ENCODE assay signal across 9 cellular contexts in genomic region chr5:143314664-143315063, GRCh38.
DNase-seq lines count a peak whose midpoint lies in the region; FAIRE-seq and TF ChIP-seq lines count a peak whose summit lies in the region.
"Had no signal": no experiment of that assay in that cellular context is flagged by ENCODE, and none has a peak within 500 bp of the region (broad histone marks: within the 10 kb centered on the region; RNA-seq: fewer than 3 reads in every experiment).

No MANE protein-coding gene starts in this region.

- H3K4me1 ChIP-seq in astrocyte (ENCODE audit: insufficient read depth, low read length) (peaks cover 36% of the 10 kb centered on the region), ovary (ENCODE audit: insufficient read depth) (peaks cover 4% of the 10 kb centered on the region), esophagus squamous epithelium (peaks cover 6 to 84% (median 13%) of the 10 kb centered on the region in 3 donors)

- H3K27me3 Mint-ChIP-seq in HFFc6 (ENCODE audit: insufficient read depth) (no peaks in the 10 kb centered on the region), astrocyte (ENCODE audit: low read depth, unreplicated experiment) (no peaks in the 10 kb centered on the region)

- TF ChIP-seq POLR2A in ovary (IDR thresholded peaks at IDR 0.05) = no peak
- TF ChIP-seq POLR2A in esophagus squamous epithelium (IDR thresholded peaks at IDR 0.05) = no peak

- intact Hi-C loops in ovary (cut with DNase I) = no loop called here
- intact Hi-C loops in esophagus squamous epithelium (cut with DNase I) = no loop called here

- no peaks in the 10 kb centered on the region for H3K9me3 ChIP-seq in astrocyte (ENCODE audit: insufficient read depth, low read depth, low read length)
- H3K9me3 ChIP-seq in ovary = no peaks in the 10 kb centered on the region
- H3K9me3 ChIP-seq in esophagus squamous epithelium = no peaks in the 10 kb centered on the region

- H3K79me2 ChIP-seq in astrocyte (ENCODE audit: insufficient read depth, low read length) = peaks cover 52% of the 10 kb centered on the region

- POLR2A ChIA-PET in BJ (lab: Charles Lee) = no interaction called here

- peak overlapping the region; percentile 43 for H3K4me2 ChIP-seq in astrocyte (ENCODE audit: low read length)

- H3K9me3 Mint-ChIP-seq in HFFc6 = no peaks in the 10 kb centered on the region
- H3K9me3 Mint-ChIP-seq in astrocyte (ENCODE audit: unreplicated experiment) = no peaks in the 10 kb centered on the region

- DNase-seq in BJ (ENCODE audit: low read depth) = peak; percentile 61
- peak; percentile 87 for DNase-seq in HFFc6
- peak; percentile 95 for DNase-seq in astrocyte (ENCODE audit: low read depth)
- peak; percentile 15 to 80 for DNase-seq in lung microvascular endothelial cell (ENCODE audit: low read depth in 2 of 2)
- no peak for DNase-seq in epidermal melanocyte (ENCODE audit: insufficient read length, low spot score)
- DNase-seq in ovary = no peak
- DNase-seq in esophagus squamous epithelium (lab: John Stamatoyannopoulos, UW) = no peak
- DNase-seq in NCI-H2171 (lab: John Stamatoyannopoulos, UW) = no peak
- DNase-seq: GOT3 had no signal

- H3K4me3 ChIP-seq in BJ (ENCODE audit: low read depth, low read length) (no peak overlapping the region), astrocyte (ENCODE audit: insufficient read depth, low read depth, low read length) (no peak overlapping the region), ovary (no peak overlapping the region), esophagus squamous epithelium (no peak overlapping the region)

- peak; percentile 80 for FAIRE-seq in astrocyte (lab: Jason Lieb, UNC)

- H3K27me3 ChIP-seq in BJ (ENCODE audit: control insufficient read depth, insufficient read depth, low read length) (no peaks in the 10 kb centered on the region), astrocyte (ENCODE audit: insufficient read depth, low read length) (no peaks in the 10 kb centered on the region), ovary (no peaks in the 10 kb centered on the region), esophagus squamous epithelium (no peaks in the 10 kb centered on the region)

- H3K36me3 Mint-ChIP-seq in HFFc6 (ENCODE audit: low read depth) (peaks cover 34% of the 10 kb centered on the region), astrocyte (ENCODE audit: low read depth, unreplicated experiment) (peaks cover 11% of the 10 kb centered on the region)

- H3K4me1 Mint-ChIP-seq in HFFc6 (ENCODE audit: low read depth) = peaks cover 99% of the 10 kb centered on the region
- peaks cover 49% of the 10 kb centered on the region for H3K4me1 Mint-ChIP-seq in astrocyte (ENCODE audit: low read depth, unreplicated experiment)

- no peaks in the 10 kb centered on the region for H4K20me1 ChIP-seq in astrocyte (ENCODE audit: insufficient read depth, low read length)

- CTCF ChIA-PET in BJ (lab: Yijun Ruan, JAX) = no interaction called here

- H3K36me3 ChIP-seq in BJ (ENCODE audit: control insufficient read depth, insufficient read depth, low read length) (no peaks in the 10 kb centered on the region), astrocyte (ENCODE audit: insufficient read depth, low read length) (peaks cover 2% of the 10 kb centered on the region), ovary (no peaks in the 10 kb centered on the region), esophagus squamous epithelium (peaks cover 0 to 40% (median 4%) of the 10 kb centered on the region in 3 donors)

- H3K27ac ChIP-seq in astrocyte (ENCODE audit: low read depth, low read length) (peak overlapping the region; percentile 62), ovary (no peak overlapping the region), esophagus squamous epithelium (no peak overlapping the region)

- no peak overlapping the region for H3K9ac ChIP-seq in astrocyte (ENCODE audit: low read length)

- TF ChIP-seq EP300 in ovary (IDR thresholded peaks at IDR 0.05) = no peak

- H3K4me3 Mint-ChIP-seq in HFFc6 = peak overlapping the region; percentile 29
- no peak overlapping the region for H3K4me3 Mint-ChIP-seq in astrocyte (ENCODE audit: unreplicated experiment)

- TF ChIP-seq CTCF in BJ (IDR thresholded peaks at IDR 0.05; ENCODE audit: insufficient read depth, low read depth, low read length) (no peak), HFFc6 (IDR thresholded peaks at IDR 0.05) (no peak), astrocyte (IDR thresholded peaks at IDR 0.05; ENCODE audit: insufficient read depth, low read depth, low read length) (no peak), ovary (IDR thresholded peaks at IDR 0.05) (no peak), esophagus squamous epithelium (IDR thresholded peaks at IDR 0.05) (no peak)

- peak overlapping the region; percentile 98 for H3K27ac Mint-ChIP-seq in HFFc6
- H3K27ac Mint-ChIP-seq in astrocyte (ENCODE audit: unreplicated experiment) = peak overlapping the region; percentile 94

- H2AFZ ChIP-seq in astrocyte (ENCODE audit: low read depth, low read length) = no peak overlapping the region

Comparison
In these comparisons a context has a peak if more than half of its experiments do, and no peak if none do; other contexts are left out.
1. DNase-seq: peak in BJ (single experiment), HFFc6 (single experiment), astrocyte (single experiment) and lung microvascular endothelial cell (2 of 2); none in epidermal melanocyte (single experiment), ovary (0 of 5), esophagus squamous epithelium (single experiment) and NCI-H2171 (single experiment).